Comparison of ENCODE assay signal across 8 cellular contexts in genomic region chrX:48521353-48522243, GRCh38. TPM values are rescaled to one million over a fixed set of nuclear protein-coding genes. Genes with fewer than 3 reads are reported as not detected.
DNase-seq lines count a peak whose midpoint lies in the region; ATAC-seq and TF ChIP-seq lines count a peak whose summit lies in the region.

Gene EBP (plus strand): TSS chrX:48521808. CDS start chrX:48523772, 1,964 bp downstream.

- H2BK5ac ChIP-seq in trophoblast cell (ENCODE audit: low read depth, low read length, poor library complexity), result peak within 1 kb of the TSS; percentile 59

- peak within 1 kb of the TSS; percentile 74 for H2AK5ac ChIP-seq in trophoblast cell (ENCODE audit: low read length)

- H4K8ac ChIP-seq in trophoblast cell (ENCODE audit: low read depth, low read length), result peak within 1 kb of the TSS; percentile 62

- TF ChIP-seq CTCF in GM12875 (IDR thresholded peaks at IDR 0.05; ENCODE audit: borderline replicate concordance, insufficient read depth, low read depth, low read length) (no peak), cardiac muscle cell (IDR thresholded peaks at IDR 0.05; ENCODE audit: low read depth, low read length) (no peak), tibial nerve (IDR thresholded peaks at IDR 0.05) (no peak)

- H3K4me1 ChIP-seq in cardiac muscle cell (ENCODE audit: low read depth) (no peaks in the 10 kb centered on the region), trophoblast cell (ENCODE audit: control insufficient read depth in 1 of 2, insufficient read depth in 2 of 2, low read length in 2 of 2) (peaks cover 5 to 11% of the 10 kb centered on the region in 2 experiments), tibial nerve (peaks cover 0 to 7% (median 0%) of the 10 kb centered on the region in 4 donors)

- DNase-seq in NCI-H1436 (lab: John Stamatoyannopoulos, UW), result peak; percentile 93
- DNase-seq in SW480 (ENCODE audit: low spot score), result peak; percentile 94
- DNase-seq in activated naive CD8-positive, alpha-beta T cell treated with anti-CD3 and anti-CD28 coated beads, Interleukin-2, amount 50 U/mL, for 16 hours (ENCODE audit: low read depth, low spot score), result peak; percentile 86
- peak; percentile 88 to 90 for DNase-seq in cardiac muscle cell (ENCODE audit: low read depth in 1 of 2, low spot score in 1 of 2)
- peak; percentile 85 to 92 for DNase-seq in trophoblast cell
- peak; percentile 78 to 84 for DNase-seq in tibial nerve (ENCODE audit: low spot score in 2 of 2)

- H3K23ac ChIP-seq in trophoblast cell (ENCODE audit: low read length), result no peak within 1 kb of the TSS

- peak within 1 kb of the TSS; percentile 62 for H3K14ac ChIP-seq in trophoblast cell (ENCODE audit: low read length)

- H3K4me3 ChIP-seq in GM12875 (ENCODE audit: low read depth, low read length), result peak within 1 kb of the TSS; percentile 75
- peak within 1 kb of the TSS; percentile 48 for H3K4me3 ChIP-seq in cardiac muscle cell
- peak within 1 kb of the TSS; percentile 82 for H3K4me3 ChIP-seq in trophoblast cell (ENCODE audit: low read depth, low read length)
- H3K4me3 ChIP-seq in tibial nerve, result peak within 1 kb of the TSS; percentile 45 to 66 (median 57)

- peaks cover 3% of the 10 kb centered on the region for H3K79me1 ChIP-seq in trophoblast cell (ENCODE audit: low read length)

- WGBS in trophoblast cell (ENCODE audit: extremely low coverage, insufficient coverage, insufficient read length), result no CpG with 5 or more reads among the region's 66 CpGs
- 1 to 35% methylated on average over 23 to 61 of the region's 66 CpGs for WGBS in tibial nerve, 2 donors

- peak in 1 of 2 donors; percentile 52 for TF ChIP-seq POLR2A in tibial nerve (IDR thresholded peaks at IDR 0.05)

- peak within 1 kb of the TSS; percentile 76 for H4K91ac ChIP-seq in trophoblast cell (ENCODE audit: low read depth, low read length)

- H3K9ac ChIP-seq in trophoblast cell (ENCODE audit: low read length), result peak within 1 kb of the TSS; percentile 82

- H3K36me3 ChIP-seq in cardiac muscle cell, result no peaks in the 10 kb centered on the region
- peaks cover 11 to 14% of the 10 kb centered on the region in 2 experiments for H3K36me3 ChIP-seq in trophoblast cell (ENCODE audit: control insufficient read depth in 1 of 2, insufficient read depth in 2 of 2, low read length in 2 of 2)
- peaks cover 0 to 5% (median 0%) of the 10 kb centered on the region in 3 donors for H3K36me3 ChIP-seq in tibial nerve

- peak within 1 kb of the TSS; percentile 3 for H2AFZ ChIP-seq in trophoblast cell (ENCODE audit: insufficient read depth, low read length, poor library complexity)

- H3K27me3 ChIP-seq in cardiac muscle cell, result no peaks in the 10 kb centered on the region
- H3K27me3 ChIP-seq in trophoblast cell (ENCODE audit: insufficient read depth, low read length), result no peaks in the 10 kb centered on the region
- H3K27me3 ChIP-seq in tibial nerve, result no peaks in the 10 kb centered on the region

- H3K27ac ChIP-seq in cardiac muscle cell (peak within 1 kb of the TSS; percentile 79), trophoblast cell (ENCODE audit: low read depth, low read length) (peak within 1 kb of the TSS; percentile 71), tibial nerve (peak within 1 kb of the TSS; percentile 34 to 84 (median 76))

- no peak within 1 kb of the TSS for H3K18ac ChIP-seq in trophoblast cell (ENCODE audit: low read length)

- peak within 1 kb of the TSS; percentile 26 for H3K4ac ChIP-seq in trophoblast cell (ENCODE audit: low read depth, low read length)

- no peaks in the 10 kb centered on the region for H3K9me3 ChIP-seq in cardiac muscle cell (ENCODE audit: low read depth)
- no peaks in the 10 kb centered on the region for H3K9me3 ChIP-seq in trophoblast cell (ENCODE audit: insufficient read depth, low read depth, low read length)
- no peaks in the 10 kb centered on the region for H3K9me3 ChIP-seq in tibial nerve

- H2BK120ac ChIP-seq in trophoblast cell (ENCODE audit: insufficient read depth, low read length, poor library complexity), result peak within 1 kb of the TSS; percentile 27

- H2BK12ac ChIP-seq in trophoblast cell (ENCODE audit: low read length), result peak within 1 kb of the TSS; percentile 52

- H3K4me2 ChIP-seq in trophoblast cell (ENCODE audit: low read length), result peak within 1 kb of the TSS; percentile 78

- peak in 1 of 2 donors; percentile 60 for TF ChIP-seq EP300 in tibial nerve (IDR thresholded peaks at IDR 0.05)

- H3K79me2 ChIP-seq in trophoblast cell (ENCODE audit: control insufficient read depth, insufficient read depth, low read length, poor library complexity), result peaks cover 8% of the 10 kb centered on the region

- H4K12ac ChIP-seq in trophoblast cell (ENCODE audit: low read depth, low read length), result peak within 1 kb of the TSS; percentile 55

- ATAC-seq in HG02798 (IDR thresholded peaks at IDR 0.05; ENCODE audit: poor library complexity, unreplicated experiment), result peak; percentile 98

RNA-seq across cellular contexts. Expression of gene EBP, which starts in this region (rescaled TPM):
- total RNA-seq in cardiac muscle cell (74.5 and 141 TPM in 2 replicates), tibial nerve (10 to 100 TPM; 21.1 to 29.2 (median 23.6) TPM)
- 100 and 159 TPM in 2 replicates for polyA plus RNA-seq in cardiac muscle cell
- polyA plus RNA-seq in trophoblast cell (2013), result 118 TPM in 2 replicates

Comparison
In these comparisons a context has a peak if more than half of its experiments do, and no peak if none do; other contexts are left out.
1. Peak in every context shown above with its lines: DNase-seq, ATAC-seq, H3K4me3 ChIP-seq and H3K27ac ChIP-seq.